In genomic region chr4:143524211-143524610, GRCh38 we compare ENCODE assay signal across 27 cellular contexts.
"Had no signal": no experiment of that assay in that cellular context is flagged by ENCODE, and none has a peak within 500 bp of the region (broad histone marks: within the 10 kb centered on the region; RNA-seq: fewer than 3 reads in every experiment).

No MANE protein-coding gene starts in this region.

- H3K27me3 ChIP-seq: heart right ventricle, hepatocyte, ovary, spleen, suprapubic skin, tibial artery, uterus had no signal

- H3K9me3 ChIP-seq: heart right ventricle, mucosa of descending colon, ovary, spleen, suprapubic skin, thoracic aorta, tibial artery, uterus had no signal

- H3K4me3 Mint-ChIP-seq: memory B cell; naive thymus-derived CD4-positive, alpha-beta T cell; natural killer cell treated with Interleukin-12 subunit alpha and Interleukin-12 subunit beta and Interleukin-15 and Interleukin-18, amount 100 ng/mL, for 72 hours; stimulated activated effector memory CD8-positive, alpha-beta T cell treated with anti-CD3 and anti-CD28 coated beads, Interleukin-12 subunit alpha, Interleukin-12 subunit beta, amount 100 ng/mL, for 72 hours; stimulated activated naive CD8-positive, alpha-beta T cell treated with anti-CD3 and anti-CD28 coated beads, Interleukin-15, Interleukin-2, amounts not matched to agents 100 ng/mL and 50 ng/mL, for 24 hours had no signal

- FAIRE-seq: keratinocyte had no signal

- H3K9me3 Mint-ChIP-seq: memory B cell; naive thymus-derived CD4-positive, alpha-beta T cell; natural killer cell treated with Interleukin-12 subunit alpha and Interleukin-12 subunit beta and Interleukin-15 and Interleukin-18, amount 100 ng/mL, for 72 hours; stimulated activated effector memory CD8-positive, alpha-beta T cell treated with anti-CD3 and anti-CD28 coated beads, Interleukin-12 subunit alpha, Interleukin-12 subunit beta, amount 100 ng/mL, for 72 hours; stimulated activated naive CD8-positive, alpha-beta T cell treated with anti-CD3 and anti-CD28 coated beads, Interleukin-15, Interleukin-2, amounts not matched to agents 100 ng/mL and 50 ng/mL, for 24 hours had no signal

- H3K27me3 Mint-ChIP-seq: memory B cell; naive thymus-derived CD4-positive, alpha-beta T cell; natural killer cell treated with Interleukin-12 subunit alpha and Interleukin-12 subunit beta and Interleukin-15 and Interleukin-18, amount 100 ng/mL, for 72 hours; progenitor cell of endocrine pancreas; stimulated activated naive CD8-positive, alpha-beta T cell treated with anti-CD3 and anti-CD28 coated beads, Interleukin-15, Interleukin-2, amounts not matched to agents 100 ng/mL and 50 ng/mL, for 24 hours had no signal

- ATAC-seq: heart right ventricle; left cardiac atrium; left lobe of liver; mucosa of descending colon; naive thymus-derived CD4-positive, alpha-beta T cell; natural killer cell treated with Interleukin-12 subunit alpha and Interleukin-12 subunit beta and Interleukin-15 and Interleukin-18, amount 100 ng/mL, for 72 hours; right cardiac atrium; sciatic nerve; stimulated activated effector memory CD8-positive, alpha-beta T cell treated with anti-CD3 and anti-CD28 coated beads, Interleukin-12 subunit alpha, Interleukin-12 subunit beta, amount 100 ng/mL, for 72 hours had no signal

- DNase-seq: heart right ventricle; kidney glomerular epithelial cell; left cardiac atrium; midbrain; mucosa of descending colon; naive thymus-derived CD4-positive, alpha-beta T cell; ovary; retina; right cardiac atrium; spleen; stimulated activated CD4-positive, alpha-beta T cell treated with anti-CD3 and anti-CD28 coated beads, Interleukin-4, amount 100 ng/mL, for 24 hours; stimulated activated naive CD4-positive, alpha-beta T cell; tibial artery; trophoblast cell; uterus had no signal

- H3K4me3 ChIP-seq: heart right ventricle, hepatocyte, mucosa of descending colon, ovary, skin epidermis, spleen, suprapubic skin, thoracic aorta, tibial artery, uterus had no signal

- H3K27ac Mint-ChIP-seq: memory B cell; natural killer cell treated with Interleukin-12 subunit alpha and Interleukin-12 subunit beta and Interleukin-15 and Interleukin-18, amount 100 ng/mL, for 72 hours; progenitor cell of endocrine pancreas; stimulated activated effector memory CD8-positive, alpha-beta T cell treated with anti-CD3 and anti-CD28 coated beads, Interleukin-12 subunit alpha, Interleukin-12 subunit beta, amount 100 ng/mL, for 72 hours; stimulated activated naive CD8-positive, alpha-beta T cell treated with anti-CD3 and anti-CD28 coated beads, Interleukin-15, Interleukin-2, amounts not matched to agents 100 ng/mL and 50 ng/mL, for 24 hours had no signal

- H3K36me3 ChIP-seq: ovary had no signal

- H3K27ac ChIP-seq: heart right ventricle, hepatocyte, ovary, skin epidermis, spleen, suprapubic skin, thoracic aorta, tibial artery, uterus had no signal
